Comparison of ENCODE assay signal across 1 cellular context in the genomic region with DNA sequence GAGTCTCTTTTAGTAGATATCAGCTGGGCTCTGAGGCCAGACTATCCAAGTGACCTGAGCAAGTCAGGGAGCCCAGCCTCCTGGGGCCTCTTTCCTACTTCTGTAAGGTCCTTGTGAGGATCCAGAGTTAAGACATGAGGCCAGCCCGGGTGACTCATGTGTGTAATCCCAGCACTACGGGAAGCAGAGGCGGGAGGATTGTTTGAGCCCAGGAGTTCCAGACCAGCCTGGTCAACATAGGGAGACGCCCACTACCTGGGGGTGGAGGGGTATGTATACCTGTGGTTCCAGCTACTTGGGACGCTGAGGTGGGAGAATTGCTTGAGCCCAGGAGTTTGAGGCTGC.
A peak's percentile ranks its signal among the peaks of the same experiment; 100 is the strongest.
TF ChIP-seq lines count a peak whose summit lies in the region.

No MANE protein-coding gene starts in this region.

TF ChIP-seq in K562, 482 proteins besides CTCF, POLR2A, EP300 and RAD21:
- no peak for TF ChIP-seq ZNF133 (CRISPR knock-in tag; IDR thresholded peaks at IDR 0.05)
- TF ChIP-seq SOX6 (IDR thresholded peaks at IDR 0.05), result no peak
- TF ChIP-seq ZEB2 (IDR thresholded peaks at IDR 0.05), result 0 out of 2 replicates have a peak, but pooled peaks have one; percentile 13
- peak; percentile 77 for TF ChIP-seq ATF3 (IDR thresholded peaks at IDR 0.05)
- no peak for TF ChIP-seq ATF3 (CRISPR knock-in tag; conservative IDR thresholded peaks at IDR 0.05)
- peak; percentile 86; the same call in 1 of the 2 replicates for TF ChIP-seq CEBPB (tag; IDR thresholded peaks at IDR 0.05)
- TF ChIP-seq, protein P1, sequence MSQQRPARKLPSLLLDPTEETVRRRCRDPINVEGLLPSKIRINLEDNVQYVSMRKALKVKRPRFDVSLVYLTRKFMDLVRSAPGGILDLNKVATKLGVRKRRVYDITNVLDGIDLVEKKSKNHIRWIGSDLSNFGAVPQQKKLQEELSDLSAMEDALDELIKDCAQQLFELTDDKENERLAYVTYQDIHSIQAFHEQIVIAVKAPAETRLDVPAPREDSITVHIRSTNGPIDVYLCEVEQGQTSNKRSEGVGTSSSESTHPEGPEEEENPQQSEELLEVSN (IDR thresholded peaks at IDR 0.05; ENCODE audit: borderline replicate concordance in 1 of 2, extremely low read depth in 1 of 2, insufficient read depth in 1 of 2, insufficient read length in 1 of 2, low read depth in 1 of 2, low read length in 1 of 2, poor library complexity in 1 of 2, severe bottlenecking in 1 of 2), result peak in 1 of 2 experiments; percentile 25
- TF ChIP-seq, protein P2, sequence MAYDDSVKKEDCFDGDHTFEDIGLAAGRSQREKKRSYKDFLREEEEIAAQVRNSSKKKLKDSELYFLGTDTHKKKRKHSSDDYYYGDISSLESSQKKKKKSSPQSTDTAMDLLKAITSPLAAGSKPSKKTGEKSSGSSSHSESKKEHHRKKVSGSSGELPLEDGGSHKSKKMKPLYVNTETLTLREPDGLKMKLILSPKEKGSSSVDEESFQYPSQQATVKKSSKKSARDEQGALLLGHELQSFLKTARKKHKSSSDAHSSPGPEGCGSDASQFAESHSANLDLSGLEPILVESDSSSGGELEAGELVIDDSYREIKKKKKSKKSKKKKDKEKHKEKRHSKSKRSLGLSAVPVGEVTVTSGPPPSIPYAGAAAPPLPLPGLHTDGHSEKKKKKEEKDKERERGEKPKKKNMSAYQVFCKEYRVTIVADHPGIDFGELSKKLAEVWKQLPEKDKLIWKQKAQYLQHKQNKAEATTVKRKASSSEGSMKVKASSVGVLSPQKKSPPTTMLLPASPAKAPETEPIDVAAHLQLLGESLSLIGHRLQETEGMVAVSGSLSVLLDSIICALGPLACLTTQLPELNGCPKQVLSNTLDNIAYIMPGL (CRISPR knock-in tag; IDR thresholded peaks at IDR 0.05), result no peak
- TF ChIP-seq FOSL1 (tag; conservative IDR thresholded peaks at IDR 0.05), result peak; percentile 81
- TF ChIP-seq RBBP5 (IDR thresholded peaks at IDR 0.05; ENCODE audit: borderline replicate concordance, insufficient read depth, low read length, poor library complexity, severe bottlenecking), result no peak
- 0 out of 2 replicates have a peak, but pooled peaks have one; percentile 46 for TF ChIP-seq ZNF584 (CRISPR knock-in tag; IDR thresholded peaks at IDR 0.05; ENCODE audit: low read depth)
- TF ChIP-seq SMAD4 (CRISPR knock-in tag; conservative IDR thresholded peaks at IDR 0.05), result 0 out of 2 replicates have a peak, but pooled peaks have one; percentile 4
- peak; percentile 73 for TF ChIP-seq JUND (IDR thresholded peaks at IDR 0.05; ENCODE audit: borderline replicate concordance, low read depth, low read length)
- peak; percentile 59; the same call in 2 of the 3 replicates for TF ChIP-seq JUND (tag; IDR thresholded peaks at IDR 0.05; ENCODE audit: borderline replicate concordance, low read depth, low read length)
- TF ChIP-seq EGR1 (conservative IDR thresholded peaks at IDR 0.05), result peak; percentile 87
- TF ChIP-seq TFAP4 (CRISPR knock-in tag; IDR thresholded peaks at IDR 0.05; ENCODE audit: borderline replicate concordance), result peak; percentile 52
- no peak for TF ChIP-seq ZNF778 (CRISPR knock-in tag; IDR thresholded peaks at IDR 0.05)
- TF ChIP-seq DPF2 (IDR thresholded peaks at IDR 0.05), result peak; percentile 64; the same call in 1 of the 2 replicates
- TF ChIP-seq ADNP (tag; IDR thresholded peaks at IDR 0.05), result no peak
- TF ChIP-seq JUN (IDR thresholded peaks at IDR 0.05; ENCODE audit: borderline replicate concordance, low read depth, low read length), result peak; percentile 22; the same call in 1 of the 2 replicates
- no peak for TF ChIP-seq JUN (CRISPR knock-in tag; IDR thresholded peaks at IDR 0.05; ENCODE audit: borderline replicate concordance)
- TF ChIP-seq KDM5B (IDR thresholded peaks at IDR 0.05; ENCODE audit: insufficient replicate concordance, low read depth, low read length), result peak; percentile 53
- TF ChIP-seq SMARCE1 (IDR thresholded peaks at IDR 0.05), result peak; percentile 69
